Comparison of ENCODE assay signal across 8 cellular contexts in genomic region chr9:131255731-131256197, GRCh38. TPM values are rescaled to one million over a fixed set of nuclear protein-coding genes. Genes with fewer than 3 reads are reported as not detected.
DNase-seq lines count a peak whose midpoint lies in the region; ATAC-seq and TF ChIP-seq lines count a peak whose summit lies in the region.

No MANE protein-coding gene starts in this region.

- peak overlapping the region; percentile 87 for H3K4me3 Mint-ChIP-seq in activated naive CD4-positive, alpha-beta T cell treated with anti-CD3 and anti-CD28 coated beads, Interleukin-2, amount 50 U/mL, for 24 hours
- H3K4me3 Mint-ChIP-seq in mesothelial cell of epicardium, result no peak overlapping the region

- DNase-seq in activated naive CD4-positive, alpha-beta T cell (lab: John Stamatoyannopoulos, UW), result no peak
- DNase-seq in mesothelial cell of epicardium (ENCODE audit: low spot score in 2 of 2, unreplicated experiment in 2 of 2) (no peak), KG1 (lab: John Stamatoyannopoulos, UW) (no peak), NCI-H146 (lab: John Stamatoyannopoulos, UW) (no peak)
- no peak for DNase-seq in effector CD8-positive, alpha-beta T cell (lab: John Stamatoyannopoulos, UW)

- TF ChIP-seq CTCF in mesothelial cell of epicardium (IDR thresholded peaks at IDR 0.05; ENCODE audit: unreplicated experiment), result no peak

- no peak for ATAC-seq in GM21381 (IDR thresholded peaks at IDR 0.05; ENCODE audit: unreplicated experiment)

- H3K36me3 Mint-ChIP-seq in activated naive CD4-positive, alpha-beta T cell treated with anti-CD3 and anti-CD28 coated beads, Interleukin-2, amount 50 U/mL, for 24 hours, result no peaks in the 10 kb centered on the region
- no peaks in the 10 kb centered on the region for H3K36me3 Mint-ChIP-seq in mesothelial cell of epicardium

- peak overlapping the region; percentile 100 for H3K27ac Mint-ChIP-seq in activated naive CD4-positive, alpha-beta T cell treated with anti-CD3 and anti-CD28 coated beads, Interleukin-2, amount 50 U/mL, for 24 hours
- H3K27ac Mint-ChIP-seq in mesothelial cell of epicardium, result peak overlapping the region; percentile 4

- H3K27me3 Mint-ChIP-seq in activated naive CD4-positive, alpha-beta T cell treated with anti-CD3 and anti-CD28 coated beads, Interleukin-2, amount 50 U/mL, for 24 hours, result no peaks in the 10 kb centered on the region
- no peaks in the 10 kb centered on the region for H3K27me3 Mint-ChIP-seq in mesothelial cell of epicardium (ENCODE audit: low read depth)

- no peaks in the 10 kb centered on the region for H3K9me3 Mint-ChIP-seq in activated naive CD4-positive, alpha-beta T cell treated with anti-CD3 and anti-CD28 coated beads, Interleukin-2, amount 50 U/mL, for 24 hours
- H3K9me3 Mint-ChIP-seq in mesothelial cell of epicardium, result no peaks in the 10 kb centered on the region

- peaks cover 57% of the 10 kb centered on the region for H3K4me1 Mint-ChIP-seq in activated naive CD4-positive, alpha-beta T cell treated with anti-CD3 and anti-CD28 coated beads, Interleukin-2, amount 50 U/mL, for 24 hours
- H3K4me1 Mint-ChIP-seq in mesothelial cell of epicardium, result peaks cover 1% of the 10 kb centered on the region

- peak overlapping the region; percentile 88 for H3K27ac ChIP-seq in angular gyrus (ENCODE audit: low read depth, low read length)

RNA-seq across cellular contexts. Expression of gene FAM78A, which starts 20.5 kb away (rescaled TPM):
- total RNA-seq in mesothelial cell of epicardium, result 0.54 to 0.80 TPM (median 0.64 TPM) in 3 replicates

RNA-seq across cellular contexts. Expression of gene PLPP7, which starts 33.8 kb away (rescaled TPM):
- 0.60 to 1.1 TPM (median 0.79 TPM) in 3 replicates for total RNA-seq in mesothelial cell of epicardium
